8 cellular contexts compared by ENCODE assay signal in the genomic region with DNA sequence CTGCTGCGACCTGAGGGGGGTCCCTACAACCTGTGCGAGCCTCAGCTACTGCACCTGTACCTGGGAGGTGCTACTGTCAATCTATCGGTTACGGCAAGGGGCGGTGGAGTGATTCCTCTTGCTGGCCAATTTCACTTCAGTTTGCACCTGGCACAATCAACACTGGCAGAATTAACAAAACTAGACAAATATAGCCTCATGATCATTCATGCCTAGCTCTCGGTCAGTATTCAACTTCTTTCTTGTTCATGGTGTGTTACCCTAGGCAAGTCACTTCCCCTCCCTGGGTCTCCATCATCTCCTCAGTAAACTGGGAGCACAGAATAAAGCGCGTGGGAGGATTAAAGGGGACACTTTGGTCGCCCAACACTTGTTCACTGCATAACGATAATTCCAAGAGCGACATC. TPM values are rescaled to one million over a fixed set of nuclear protein-coding genes. Genes with fewer than 3 reads are reported as not detected.
DNase-seq lines count a peak whose midpoint lies in the region; ATAC-seq, FAIRE-seq and TF ChIP-seq lines count a peak whose summit lies in the region.

No MANE protein-coding gene starts in this region.

- H3K4me3 ChIP-seq in GM12875 (ENCODE audit: low read depth, low read length) (peak overlapping the region; percentile 98), choroid plexus epithelial cell (ENCODE audit: low read depth, low read length) (peak overlapping the region; percentile 94)
- peak overlapping the region; percentile 69 for H3K4me3 ChIP-seq in Jurkat, Clone E6-1 (ENCODE audit: low read length)

- H3K27ac Mint-ChIP-seq in nephron: peak overlapping the region; percentile 83 to 86 (median 85)

- no peak for DNase-seq in Jurkat, Clone E6-1 (ENCODE audit: low read depth, low spot score)
- DNase-seq in choroid plexus epithelial cell (ENCODE audit: low read depth) (no peak), RCC 7860 (ENCODE audit: low spot score) (no peak)
- DNase-seq in activated effector memory CD4-positive, alpha-beta T cell treated with Interleukin-2 at 50 U/mL for 16 hours: no peak

- peaks cover 34% of the 10 kb centered on the region for H3K4me1 Mint-ChIP-seq in nephron

- peak overlapping the region; percentile 91 to 99 (median 96) for H3K4me3 Mint-ChIP-seq in nephron

- H3K27me3 Mint-ChIP-seq in nephron (ENCODE audit: low read depth): peaks cover 3% of the 10 kb centered on the region

- no peak for TF ChIP-seq CTCF in GM12875 (IDR thresholded peaks at IDR 0.05; ENCODE audit: borderline replicate concordance, insufficient read depth, low read depth, low read length)
- no peak for TF ChIP-seq CTCF in choroid plexus epithelial cell (conservative IDR thresholded peaks at IDR 0.05; ENCODE audit: low read depth, low read length)
- TF ChIP-seq CTCF in nephron (IDR thresholded peaks at IDR 0.05; ENCODE audit: unreplicated experiment in 3 of 3): no peak

- H3K9me3 Mint-ChIP-seq in nephron: no peaks in the 10 kb centered on the region

- no peak for ATAC-seq in HG03139 (IDR thresholded peaks at IDR 0.05; ENCODE audit: unreplicated experiment)
- no peak for ATAC-seq in HG03039 (IDR thresholded peaks at IDR 0.05; ENCODE audit: unreplicated experiment)

- peaks cover 4% of the 10 kb centered on the region for H3K36me3 Mint-ChIP-seq in nephron (ENCODE audit: low read depth)

- no peak for FAIRE-seq in RCC 7860 (lab: Jason Lieb, UNC)

RNA-seq across cellular contexts. Expression of gene HAUS8, which starts 0.6 kb away (rescaled TPM):
- 47.8 TPM for polyA plus RNA-seq in Jurkat, Clone E6-1 (2012; ENCODE audit: insufficient read depth, insufficient read length)

RNA-seq across cellular contexts. Expression of gene MYO9B, which starts 0.9 kb away (rescaled TPM):
- 55.3 TPM for polyA plus RNA-seq in Jurkat, Clone E6-1 (2012; ENCODE audit: insufficient read depth, insufficient read length)

RNA-seq across cellular contexts. Expression of gene CPAMD8, which starts 48.0 kb away (rescaled TPM):
- polyA plus RNA-seq in Jurkat, Clone E6-1 (2012; ENCODE audit: insufficient read depth, insufficient read length): not detected
